13 cellular contexts compared by ENCODE assay signal in the genomic region with DNA sequence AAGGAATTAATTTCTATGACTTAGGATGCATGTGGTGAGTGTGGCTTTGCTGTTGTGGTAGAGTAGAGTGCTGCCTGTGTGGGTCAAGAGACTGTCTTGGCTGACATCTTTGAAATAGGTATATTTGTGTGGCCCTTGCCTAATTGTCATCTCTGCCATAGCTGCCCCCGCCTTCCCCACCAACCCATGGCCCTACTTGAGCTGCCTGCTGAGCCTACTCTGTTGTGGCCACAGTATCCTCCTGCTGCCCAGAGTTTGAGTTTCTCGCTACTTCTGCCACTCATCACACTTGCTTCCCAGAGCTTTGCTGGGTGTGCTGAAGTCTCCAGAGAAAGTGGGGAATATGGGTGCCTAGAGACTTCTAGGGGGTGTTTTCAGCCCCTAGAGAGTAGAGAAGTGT. TPM values are rescaled to one million over a fixed set of nuclear protein-coding genes. Genes with fewer than 3 reads are reported as not detected.
DNase-seq lines count a peak whose midpoint lies in the region; ATAC-seq and TF ChIP-seq lines count a peak whose summit lies in the region.
"Had no signal": no experiment of that assay in that cellular context is flagged by ENCODE, and none has a peak within 500 bp of the region (broad histone marks: within the 10 kb centered on the region; RNA-seq: fewer than 3 reads in every experiment).

No MANE protein-coding gene starts in this region.

- H3K79me2 ChIP-seq in OCI-LY1 (ENCODE audit: insufficient read depth, low read length), result peaks cover 42% of the 10 kb centered on the region

- H3K9ac ChIP-seq in OCI-LY1 (ENCODE audit: low read length) (no peak overlapping the region), endodermal cell (ENCODE audit: extremely low read depth, low read length, poor library complexity, severe bottlenecking) (no peak overlapping the region)

- no peak for TF ChIP-seq POLR2A in gastrocnemius medialis (IDR thresholded peaks at IDR 0.05)

- CTCF ChIA-PET in CD4-positive, alpha-beta T cell (lab: Charles Lee), result interaction anchor here (2.1 kb wide), 1 partner anchor 12 kb away, joined by 5 read pairs; no protein-coding TSS in a partner anchor
- CTCF ChIA-PET in HEK293T (lab: Yijun Ruan, JAX), result interaction anchor here (0.5 kb wide), 1 partner anchor 13 kb away, joined by 4 read pairs; no protein-coding TSS in a partner anchor

- H3K9me2 ChIP-seq in OCI-LY1 (ENCODE audit: low read depth, low read length), result no peaks in the 10 kb centered on the region

- no peak for TF ChIP-seq CTCF in CD4-positive, alpha-beta T cell (IDR thresholded peaks at IDR 0.05)
- TF ChIP-seq CTCF in OCI-LY1 (IDR thresholded peaks at IDR 0.05; ENCODE audit: low read length), result no peak
- no peak for TF ChIP-seq CTCF in endodermal cell (conservative IDR thresholded peaks at IDR 0.05)
- TF ChIP-seq CTCF in gastrocnemius medialis (IDR thresholded peaks at IDR 0.05 in 4 of 5, conservative IDR thresholded peaks at IDR 0.05 in 1 of 5), result no peak

- H3K4me3 ChIP-seq in OCI-LY1 (ENCODE audit: low read depth, low read length, poor library complexity, severe bottlenecking) (no peak overlapping the region), endodermal cell (ENCODE audit: low read length) (no peak overlapping the region), gastrocnemius medialis (no peak overlapping the region)
- H3K4me3 ChIP-seq: hepatocyte, pancreas had no signal

- H3K27me3 Mint-ChIP-seq in CD4-positive, alpha-beta T cell, result no peaks in the 10 kb centered on the region
- H3K27me3 Mint-ChIP-seq in endodermal cell (ENCODE audit: insufficient read depth), result no peaks in the 10 kb centered on the region
- H3K27me3 Mint-ChIP-seq: memory B cell had no signal

- H3K4me1 Mint-ChIP-seq in CD4-positive, alpha-beta T cell (ENCODE audit: low read depth), result peaks cover 95% of the 10 kb centered on the region
- H3K4me1 Mint-ChIP-seq in endodermal cell, result peaks cover 57% of the 10 kb centered on the region

- POLR2A ChIA-PET in CD4-positive, alpha-beta T cell (lab: Charles Lee), result interaction anchor here (0.6 to 14.5 kb wide), 2 partner anchors 12 to 96 kb away, joined by 3 to 403 read pairs; no protein-coding TSS in a partner anchor
- POLR2A ChIA-PET in HEK293T (lab: Yijun Ruan, JAX), result no interaction called here

- ATAC-seq in CD4-positive, alpha-beta T cell (ENCODE audit: poor library complexity), result no peak
- ATAC-seq in gastrocnemius medialis (no peak), GM19324 (IDR thresholded peaks at IDR 0.05; ENCODE audit: low FRiP score, unreplicated experiment) (no peak), GM18861 (IDR thresholded peaks at IDR 0.05; ENCODE audit: unreplicated experiment) (no peak)
- ATAC-seq: pancreas had no signal

- H4K20me1 ChIP-seq in OCI-LY1 (ENCODE audit: insufficient read depth, low read length), result no peaks in the 10 kb centered on the region

- no peak overlapping the region for H2AFZ ChIP-seq in OCI-LY1 (ENCODE audit: low read length)
- H2AFZ ChIP-seq: hepatocyte had no signal

- peak overlapping the region; percentile 90 for H3K4me3 Mint-ChIP-seq in CD4-positive, alpha-beta T cell
- no peak overlapping the region for H3K4me3 Mint-ChIP-seq in endodermal cell
- H3K4me3 Mint-ChIP-seq: memory B cell had no signal

- no peak for DNase-seq in CD4-positive, alpha-beta T cell
- DNase-seq in endodermal cell (no peak), gastrocnemius medialis (no peak), HEK293T (ENCODE audit: extremely low spot score) (no peak)
- DNase-seq: activated CD4-positive, alpha-beta T cell treated with anti-CD3 and anti-CD28 coated beads for 48 hours; Caco-2; NCI-H2081; pancreas had no signal

- H3K27me3 ChIP-seq in CD4-positive, alpha-beta T cell (ENCODE audit: control insufficient read depth, insufficient read depth, low read length), result no peaks in the 10 kb centered on the region
- H3K27me3 ChIP-seq in OCI-LY1 (ENCODE audit: insufficient read depth, low read length) (no peaks in the 10 kb centered on the region), endodermal cell (ENCODE audit: control insufficient read depth, insufficient read depth, low read length, poor library complexity, severe bottlenecking) (no peaks in the 10 kb centered on the region), gastrocnemius medialis (no peaks in the 10 kb centered on the region)
- H3K27me3 ChIP-seq: hepatocyte, pancreas had no signal

- H3F3A ChIP-seq in OCI-LY1 (ENCODE audit: insufficient read depth, low read length), result no peaks in the 10 kb centered on the region

- 92 to 100% methylated on average over 1 to 2 of the region's 2 CpGs for WGBS in endodermal cell (ENCODE audit: insufficient coverage in 1 of 2, insufficient read length in 1 of 2), 2 experiments

- H3K4me1 ChIP-seq in OCI-LY1 (ENCODE audit: insufficient read depth, low read length, severe bottlenecking) (peaks cover 69% of the 10 kb centered on the region), endodermal cell (ENCODE audit: control insufficient read depth, insufficient read depth, low read length) (peaks cover 9% of the 10 kb centered on the region), gastrocnemius medialis (peaks cover 94 to 97% of the 10 kb centered on the region in 2 donors)
- H3K4me1 ChIP-seq: Caco-2, pancreas had no signal

- in situ Hi-C loops in gastrocnemius medialis (cut with MboI; ENCODE audit: low sequenced_read_pairs in 4 of 4), result no loop called here

- peak overlapping the region; percentile 48 for H3K27ac ChIP-seq in CD4-positive, alpha-beta T cell (ENCODE audit: low read depth, low read length)
- H3K27ac ChIP-seq in OCI-LY1 (ENCODE audit: low read depth, low read length, poor library complexity, severe bottlenecking), result peak overlapping the region; percentile 39
- H3K27ac ChIP-seq in endodermal cell (ENCODE audit: low read depth, low read length), result no peak overlapping the region
- H3K27ac ChIP-seq in gastrocnemius medialis, result peak overlapping the region; percentile 69 to 99 (median 94)
- H3K27ac ChIP-seq: hepatocyte, pancreas had no signal

- H3K36me3 ChIP-seq in OCI-LY1 (ENCODE audit: insufficient read depth, low read length), result peaks cover 8% of the 10 kb centered on the region; the same call in 1 of the 2 replicates
- H3K36me3 ChIP-seq in endodermal cell (ENCODE audit: control insufficient read depth, insufficient read depth, low read length), result peaks cover 52% of the 10 kb centered on the region
- no peaks in the 10 kb centered on the region for H3K36me3 ChIP-seq in gastrocnemius medialis
- H3K36me3 ChIP-seq: pancreas had no signal

- no peaks in the 10 kb centered on the region for H3K9me3 Mint-ChIP-seq in CD4-positive, alpha-beta T cell
- H3K9me3 Mint-ChIP-seq in endodermal cell, result no peaks in the 10 kb centered on the region
- H3K9me3 Mint-ChIP-seq: memory B cell had no signal

- H3K4me2 ChIP-seq in OCI-LY1 (ENCODE audit: low read length), result peak overlapping the region; percentile 10; the same call in 1 of the 2 replicates
- H3K4me2 ChIP-seq: hepatocyte had no signal

- no peaks in the 10 kb centered on the region for H3K9me3 ChIP-seq in CD4-positive, alpha-beta T cell (ENCODE audit: control insufficient read depth, low read length)
- no peaks in the 10 kb centered on the region for H3K9me3 ChIP-seq in OCI-LY1 (ENCODE audit: low read length)
- no peaks in the 10 kb centered on the region for H3K9me3 ChIP-seq in endodermal cell (ENCODE audit: control insufficient read depth, low read length)
- no peaks in the 10 kb centered on the region for H3K9me3 ChIP-seq in gastrocnemius medialis
- H3K9me3 ChIP-seq: Caco-2, pancreas had no signal

- peak overlapping the region; percentile 96 for H3K27ac Mint-ChIP-seq in CD4-positive, alpha-beta T cell
- H3K27ac Mint-ChIP-seq in endodermal cell, result peak overlapping the region; percentile 56
- H3K27ac Mint-ChIP-seq: memory B cell had no signal

- intact Hi-C loops in CD4-positive, alpha-beta T cell (cut with DNase I, micrococcal nuclease), result no loop called here
- intact Hi-C loops in gastrocnemius medialis (cut with DNase I; ENCODE audit: low total_unique reads), result no loop called here

- H3K36me3 Mint-ChIP-seq in CD4-positive, alpha-beta T cell (ENCODE audit: low read depth), result peaks cover 26% of the 10 kb centered on the region
- H3K36me3 Mint-ChIP-seq in endodermal cell (ENCODE audit: low read depth), result peaks cover 32% of the 10 kb centered on the region

TF ChIP-seq in HEK293T, 16 proteins besides CTCF, POLR2A, EP300 and RAD21:
- TF ChIP-seq BHLHE40 (IDR thresholded peaks at IDR 0.05; ENCODE audit: borderline replicate concordance) (no peak), CTBP1 (IDR thresholded peaks at IDR 0.05; ENCODE audit: borderline replicate concordance) (no peak), FOXM1 (IDR thresholded peaks at IDR 0.05; ENCODE audit: borderline replicate concordance) (no peak), ZNF384 (IDR thresholded peaks at IDR 0.05) (no peak), ARNT (IDR thresholded peaks at IDR 0.05) (no peak), FOXA1 (IDR thresholded peaks at IDR 0.05) (no peak), FOXK2 (IDR thresholded peaks at IDR 0.05) (no peak), NFRKB (IDR thresholded peaks at IDR 0.05) (no peak), TARDBP (IDR thresholded peaks at IDR 0.05) (no peak)
- TF ChIP-seq, protein P1, sequence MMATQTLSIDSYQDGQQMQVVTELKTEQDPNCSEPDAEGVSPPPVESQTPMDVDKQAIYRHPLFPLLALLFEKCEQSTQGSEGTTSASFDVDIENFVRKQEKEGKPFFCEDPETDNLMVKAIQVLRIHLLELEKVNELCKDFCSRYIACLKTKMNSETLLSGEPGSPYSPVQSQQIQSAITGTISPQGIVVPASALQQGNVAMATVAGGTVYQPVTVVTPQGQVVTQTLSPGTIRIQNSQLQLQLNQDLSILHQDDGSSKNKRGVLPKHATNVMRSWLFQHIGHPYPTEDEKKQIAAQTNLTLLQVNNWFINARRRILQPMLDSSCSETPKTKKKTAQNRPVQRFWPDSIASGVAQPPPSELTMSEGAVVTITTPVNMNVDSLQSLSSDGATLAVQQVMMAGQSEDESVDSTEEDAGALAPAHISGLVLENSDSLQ (IDR thresholded peaks at IDR 0.05), result no peak

RNA-seq across cellular contexts. Expression of a gene that starts 8.0 kb away (rescaled TPM):
- 100 to 1,000 TPM; 387 to 404 TPM for total RNA-seq in CD4-positive, alpha-beta T cell
- total RNA-seq in endodermal cell (100 to 1,000 TPM; 227 to 257 TPM), gastrocnemius medialis (10 to 100 TPM; 19.9 to 58.0 (median 35.0) TPM)
- polyA plus RNA-seq in endodermal cell (2013, experiment 1 of 2), result 283 TPM
- 237 TPM for polyA plus RNA-seq in endodermal cell (2013, experiment 2 of 2)
